19 cellular contexts compared by ENCODE assay signal in genomic region chr15:70050970-70051369, GRCh38. TPM values are rescaled to one million over a fixed set of nuclear protein-coding genes. Genes with fewer than 3 reads are reported as not detected.
A peak's percentile ranks its signal among the peaks of the same experiment; 100 is the strongest.
DNase-seq lines count a peak whose midpoint lies in the region; ATAC-seq and TF ChIP-seq lines count a peak whose summit lies in the region.
"Had no signal": no experiment of that assay in that cellular context is flagged by ENCODE, and none has a peak within 500 bp of the region (broad histone marks: within the 10 kb centered on the region; RNA-seq: fewer than 3 reads in every experiment).

No MANE protein-coding gene starts in this region.

- no peaks in the 10 kb centered on the region for H3K9me3 ChIP-seq in CD4-positive, alpha-beta T cell (ENCODE audit: control insufficient read depth, low read length)
- H3K9me3 ChIP-seq: BLaER1 had no signal

- H3K27me3 ChIP-seq in CD4-positive, alpha-beta T cell (ENCODE audit: control insufficient read depth, insufficient read depth, low read length): no peaks in the 10 kb centered on the region
- H3K27me3 ChIP-seq: BLaER1 had no signal

- H3K27ac Mint-ChIP-seq in activated T-cell treated with anti-CD3 and anti-CD28 coated beads, Interleukin-2, amount 50 U/mL, for 24 hours: peak overlapping the region; percentile 22
- H3K27ac Mint-ChIP-seq in CD4-positive, alpha-beta T cell: peak overlapping the region; percentile 8
- H3K27ac Mint-ChIP-seq in memory B cell (peak overlapping the region; percentile 18), type B pancreatic cell (no peak overlapping the region)
- peak overlapping the region; percentile 4 for H3K27ac Mint-ChIP-seq in stimulated activated effector memory CD8-positive, alpha-beta T cell treated with anti-CD3 and anti-CD28 coated beads, Interleukin-12 subunit alpha, Interleukin-12 subunit beta, amount 100 ng/mL, for 72 hours
- H3K27ac Mint-ChIP-seq: CD8-positive, alpha-beta memory T cell had no signal

- TF ChIP-seq CTCF in CD4-positive, alpha-beta T cell (IDR thresholded peaks at IDR 0.05): no peak
- no peak for TF ChIP-seq CTCF in type B pancreatic cell (conservative IDR thresholded peaks at IDR 0.05)

- no peaks in the 10 kb centered on the region for H3K27me3 Mint-ChIP-seq in activated T-cell treated with anti-CD3 and anti-CD28 coated beads, Interleukin-2, amount 50 U/mL, for 24 hours
- no peaks in the 10 kb centered on the region for H3K27me3 Mint-ChIP-seq in activated T-cell treated with anti-CD3 and anti-CD28 coated beads, Interleukin-2, amount 50 U/mL, for 4 hours (ENCODE audit: low read depth)
- H3K27me3 Mint-ChIP-seq in CD4-positive, alpha-beta T cell: no peaks in the 10 kb centered on the region
- H3K27me3 Mint-ChIP-seq in memory B cell (no peaks in the 10 kb centered on the region), type B pancreatic cell (no peaks in the 10 kb centered on the region)
- H3K27me3 Mint-ChIP-seq: CD8-positive, alpha-beta memory T cell had no signal

- H3K9me3 Mint-ChIP-seq in activated T-cell treated with anti-CD3 and anti-CD28 coated beads, Interleukin-2, amount 50 U/mL, for 24 hours: no peaks in the 10 kb centered on the region
- no peaks in the 10 kb centered on the region for H3K9me3 Mint-ChIP-seq in activated T-cell treated with anti-CD3 and anti-CD28 coated beads, Interleukin-2, amount 50 U/mL, for 4 hours
- H3K9me3 Mint-ChIP-seq in CD4-positive, alpha-beta T cell: no peaks in the 10 kb centered on the region
- no peaks in the 10 kb centered on the region for H3K9me3 Mint-ChIP-seq in memory B cell
- no peaks in the 10 kb centered on the region for H3K9me3 Mint-ChIP-seq in stimulated activated effector memory CD8-positive, alpha-beta T cell treated with anti-CD3 and anti-CD28 coated beads, Interleukin-12 subunit alpha, Interleukin-12 subunit beta, amount 100 ng/mL, for 72 hours
- H3K9me3 Mint-ChIP-seq in type B pancreatic cell: no peaks in the 10 kb centered on the region
- H3K9me3 Mint-ChIP-seq: CD8-positive, alpha-beta memory T cell had no signal

- no peaks in the 10 kb centered on the region for H3K4me1 Mint-ChIP-seq in activated T-cell treated with anti-CD3 and anti-CD28 coated beads, Interleukin-2, amount 50 U/mL, for 24 hours (ENCODE audit: low read depth)
- H3K4me1 Mint-ChIP-seq in activated T-cell treated with anti-CD3 and anti-CD28 coated beads, Interleukin-2, amount 50 U/mL, for 4 hours (ENCODE audit: low read depth): no peaks in the 10 kb centered on the region
- H3K4me1 Mint-ChIP-seq in CD4-positive, alpha-beta T cell (ENCODE audit: low read depth): no peaks in the 10 kb centered on the region
- peaks cover 30% of the 10 kb centered on the region for H3K4me1 Mint-ChIP-seq in memory B cell
- H3K4me1 Mint-ChIP-seq in stimulated activated effector memory CD8-positive, alpha-beta T cell treated with anti-CD3 and anti-CD28 coated beads, Interleukin-12 subunit alpha, Interleukin-12 subunit beta, amount 100 ng/mL, for 72 hours: peaks cover 13% of the 10 kb centered on the region
- H3K4me1 Mint-ChIP-seq in type B pancreatic cell (ENCODE audit: unreplicated experiment): peaks cover 37% of the 10 kb centered on the region
- H3K4me1 Mint-ChIP-seq: CD8-positive, alpha-beta memory T cell had no signal

- peaks cover 92% of the 10 kb centered on the region for H3K36me3 Mint-ChIP-seq in activated T-cell treated with anti-CD3 and anti-CD28 coated beads, Interleukin-2, amount 50 U/mL, for 24 hours (ENCODE audit: low read depth)
- peaks cover 44% of the 10 kb centered on the region for H3K36me3 Mint-ChIP-seq in activated T-cell treated with anti-CD3 and anti-CD28 coated beads, Interleukin-2, amount 50 U/mL, for 4 hours (ENCODE audit: insufficient read depth)
- peaks cover 90% of the 10 kb centered on the region for H3K36me3 Mint-ChIP-seq in CD4-positive, alpha-beta T cell (ENCODE audit: low read depth)
- H3K36me3 Mint-ChIP-seq in memory B cell (peaks cover 49% of the 10 kb centered on the region), type B pancreatic cell (peaks cover 17% of the 10 kb centered on the region)
- H3K36me3 Mint-ChIP-seq in stimulated activated effector memory CD8-positive, alpha-beta T cell treated with anti-CD3 and anti-CD28 coated beads, Interleukin-12 subunit alpha, Interleukin-12 subunit beta, amount 100 ng/mL, for 72 hours: peaks cover 89% of the 10 kb centered on the region

- intact Hi-C loops in CD4-positive, alpha-beta T cell (cut with DNase I, micrococcal nuclease): loop anchor here in 1 of 2 experiments (10.0 kb wide), 1 partner anchor 154 kb away; no protein-coding TSS in a partner anchor

- no peak for ATAC-seq in activated T-cell treated with anti-CD3 and anti-CD28 coated beads, Interleukin-2, amount 50 U/mL, for 4 hours
- no peak for ATAC-seq in CD4-positive, alpha-beta T cell (ENCODE audit: poor library complexity)
- ATAC-seq in memory B cell (ENCODE audit: low read depth): no peak
- no peak for ATAC-seq in stimulated activated effector memory CD8-positive, alpha-beta T cell treated with anti-CD3 and anti-CD28 coated beads, Interleukin-12 subunit alpha, Interleukin-12 subunit beta, amount 100 ng/mL, for 72 hours

- DNase-seq in activated T-cell treated with anti-CD3 and anti-CD28 coated beads, Interleukin-2, amount 50 U/mL, for 24 hours: no peak
- DNase-seq in activated T-cell treated with anti-CD3 and anti-CD28 coated beads, Interleukin-2, amount 50 U/mL, for 4 hours: no peak
- no peak for DNase-seq in CD4-positive, alpha-beta T cell
- DNase-seq in memory B cell (ENCODE audit: low spot score in 2 of 2): no peak
- no peak for DNase-seq in stimulated activated effector memory CD8-positive, alpha-beta T cell treated with anti-CD3 and anti-CD28 coated beads, Interleukin-12 subunit alpha, Interleukin-12 subunit beta, amount 100 ng/mL, for 72 hours (ENCODE audit: low spot score in 2 of 2)
- DNase-seq in type B pancreatic cell (ENCODE audit: extremely low spot score, unreplicated experiment): no peak
- DNase-seq in NCI-H748 treated with DMSO at 0.1 percent for 48 hours (lab: John Stamatoyannopoulos, UW): no peak
- DNase-seq in Kasumi-1 (lab: John Stamatoyannopoulos, UW): no peak
- DNase-seq: DMS79, KBM-7, MV-4-11, NCI-H1417, NCI-H187 treated with DMSO at 0.1 percent for 48 hours, NCI-H2227 treated with DMSO at 0.1 percent for 48 hours, NCI-H510A treated with DMSO at 0.1 percent for 48 hours, NCI-H82, OCI-M1 had no signal

- POLR2A ChIA-PET in CD4-positive, alpha-beta T cell (lab: Charles Lee): no interaction called here

- H3K27ac ChIP-seq in CD4-positive, alpha-beta T cell (ENCODE audit: low read depth, low read length): no peak overlapping the region
- H3K27ac ChIP-seq: BLaER1 had no signal

- no peak overlapping the region for H3K4me3 Mint-ChIP-seq in activated T-cell treated with anti-CD3 and anti-CD28 coated beads, Interleukin-2, amount 50 U/mL, for 24 hours
- H3K4me3 Mint-ChIP-seq in activated T-cell treated with anti-CD3 and anti-CD28 coated beads, Interleukin-2, amount 50 U/mL, for 4 hours: no peak overlapping the region
- H3K4me3 Mint-ChIP-seq in CD4-positive, alpha-beta T cell: no peak overlapping the region
- H3K4me3 Mint-ChIP-seq in memory B cell (no peak overlapping the region), type B pancreatic cell (no peak overlapping the region)
- no peak overlapping the region for H3K4me3 Mint-ChIP-seq in stimulated activated effector memory CD8-positive, alpha-beta T cell treated with anti-CD3 and anti-CD28 coated beads, Interleukin-12 subunit alpha, Interleukin-12 subunit beta, amount 100 ng/mL, for 72 hours
- H3K4me3 Mint-ChIP-seq: CD8-positive, alpha-beta memory T cell had no signal

- CTCF ChIA-PET in CD4-positive, alpha-beta T cell (lab: Charles Lee): no interaction called here

RNA-seq across cellular contexts. Expression of gene TLE3, which starts 46.7 kb away (rescaled TPM):
- 100 to 1,000 TPM; 115 to 153 (median 139) TPM for total RNA-seq in activated T-cell treated with anti-CD3 and anti-CD28 coated beads, Interleukin-2, amount 50 U/mL, for 4 hours
- 100 to 1,000 TPM; 159 to 167 TPM for total RNA-seq in CD4-positive, alpha-beta T cell
- total RNA-seq in type B pancreatic cell (ENCODE audit: low replicate concordance): 109 and 185 TPM in 2 replicates
